In genomic region chr13:61136101-61136500, GRCh38 we compare ENCODE assay signal across 14 cellular contexts.
"Had no signal": no experiment of that assay in that cellular context is flagged by ENCODE, and none has a peak within 500 bp of the region (broad histone marks: within the 10 kb centered on the region; RNA-seq: fewer than 3 reads in every experiment).

No MANE protein-coding gene starts in this region.

- H3K4me3 ChIP-seq: coronary artery, lower lobe of right lung, upper lobe of right lung had no signal

- H3K27ac Mint-ChIP-seq: activated naive CD4-positive, alpha-beta T cell treated with anti-CD3 and anti-CD28 coated beads for 36 hours; activated T-helper 17 cell treated with anti-CD3 and anti-CD28 coated beads, Interleukin-2, amount 50 U/mL, for 72 hours; naive B cell had no signal

- H3K4me3 Mint-ChIP-seq: activated naive CD4-positive, alpha-beta T cell treated with anti-CD3 and anti-CD28 coated beads for 36 hours; activated T-helper 17 cell treated with anti-CD3 and anti-CD28 coated beads, Interleukin-2, amount 50 U/mL, for 72 hours; naive B cell had no signal

- H3K9me3 Mint-ChIP-seq: activated naive CD4-positive, alpha-beta T cell treated with anti-CD3 and anti-CD28 coated beads for 36 hours; activated T-helper 17 cell treated with anti-CD3 and anti-CD28 coated beads, Interleukin-2, amount 50 U/mL, for 72 hours had no signal

- H3K27me3 ChIP-seq: upper lobe of right lung had no signal

- H3K9me3 ChIP-seq: lower lobe of right lung, upper lobe of right lung had no signal

- ATAC-seq: activated T-helper 17 cell treated with anti-CD3 and anti-CD28 coated beads, Interleukin-2, amount 50 U/mL, for 72 hours; lower lobe of right lung; stimulated activated naive CD8-positive, alpha-beta T cell treated with anti-CD3 and anti-CD28 coated beads, Interleukin-15, Interleukin-2, amounts not matched to agents 100 U/mL and 50 U/mL, for 24 hours; upper lobe of right lung had no signal

- H3K4me1 Mint-ChIP-seq: activated T-helper 17 cell treated with anti-CD3 and anti-CD28 coated beads, Interleukin-2, amount 50 U/mL, for 72 hours; naive B cell had no signal

- H3K36me3 ChIP-seq: lower lobe of right lung, upper lobe of right lung had no signal

- H3K27ac ChIP-seq: coronary artery, lower lobe of right lung, upper lobe of right lung had no signal

- H3K4me1 ChIP-seq: lower lobe of right lung, upper lobe of right lung had no signal

- DNase-seq: activated CD4-positive, alpha-beta T cell treated with anti-CD3 and anti-CD28 coated beads, Interleukin-2, amount 50 U/mL, for 1 hour; activated naive CD4-positive, alpha-beta T cell treated with anti-CD3 and anti-CD28 coated beads for 36 hours; activated T-cell treated with anti-CD3 and anti-CD28 coated beads for 4 hours; central memory CD4-positive, alpha-beta T cell; effector CD8-positive, alpha-beta T cell; lower lobe of right lung; midbrain; naive B cell; stimulated activated CD4-positive, alpha-beta T cell treated with anti-CD3 and anti-CD28 coated beads, Interleukin-4, amount 100 ng/mL, for 1 hour; stimulated activated CD8-positive, alpha-beta memory T cell treated with anti-CD3 and anti-CD28 coated beads, Interleukin-4, amount 100 ng/mL, for 48 hours; stimulated activated naive CD8-positive, alpha-beta T cell treated with anti-CD3 and anti-CD28 coated beads, Interleukin-15, Interleukin-2, amounts not matched to agents 100 U/mL and 50 U/mL, for 24 hours; upper lobe of right lung had no signal

- H3K27me3 Mint-ChIP-seq: activated T-helper 17 cell treated with anti-CD3 and anti-CD28 coated beads, Interleukin-2, amount 50 U/mL, for 72 hours; naive B cell had no signal

- H3K36me3 Mint-ChIP-seq: naive B cell had no signal
